Comparison of ENCODE assay signal across 15 cellular contexts in the genomic region with DNA sequence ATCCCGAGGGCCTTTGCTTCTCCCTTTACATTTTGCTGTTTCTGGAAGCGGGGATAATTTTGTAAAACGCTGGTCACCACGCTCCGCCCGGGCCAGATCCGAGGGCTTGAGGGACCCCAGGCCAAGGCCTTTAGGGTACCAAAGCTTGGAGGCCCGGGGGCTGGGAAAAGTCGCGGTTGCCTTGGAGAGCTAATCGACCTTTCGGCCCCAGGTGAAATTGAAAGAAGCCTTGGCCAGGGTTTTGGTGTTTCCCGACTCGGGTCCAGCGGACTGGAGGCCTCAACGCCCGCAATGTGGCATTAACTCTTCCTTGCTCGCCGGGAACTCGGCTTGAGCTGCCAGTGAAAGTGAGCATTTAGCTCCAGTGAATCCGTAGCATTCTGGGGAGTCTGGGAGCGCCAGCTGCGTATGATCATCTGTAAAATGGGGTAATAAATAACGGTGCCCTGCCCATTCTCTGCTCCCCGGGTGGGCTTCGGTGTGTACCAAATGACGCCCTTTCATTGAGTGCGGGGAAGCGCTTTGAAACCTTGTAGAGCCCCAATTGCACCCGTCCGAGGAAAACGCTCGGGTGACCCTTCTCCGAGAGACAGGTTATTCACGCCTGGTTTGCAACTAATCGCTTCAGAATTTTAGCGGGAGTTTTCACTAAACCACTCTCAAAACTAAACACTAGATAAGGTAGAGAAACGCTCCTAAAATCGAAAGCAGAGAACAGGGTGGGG. TPM values are rescaled to one million over a fixed set of nuclear protein-coding genes. Genes with fewer than 3 reads are reported as not detected.
DNase-seq lines count a peak whose midpoint lies in the region; ATAC-seq, FAIRE-seq and TF ChIP-seq lines count a peak whose summit lies in the region.
"Had no signal": no experiment of that assay in that cellular context is flagged by ENCODE, and none has a peak within 500 bp of the region (broad histone marks: within the 10 kb centered on the region; RNA-seq: fewer than 3 reads in every experiment).

No MANE protein-coding gene starts in this region.

- no peak overlapping the region for H3K23ac ChIP-seq in neuronal stem cell (ENCODE audit: low read depth, low read length, poor library complexity)

- no peak overlapping the region for H3K27ac Mint-ChIP-seq in CD8-positive, alpha-beta T cell
- H3K27ac Mint-ChIP-seq in brain = no peak overlapping the region

- H3K4me1 Mint-ChIP-seq in CD8-positive, alpha-beta T cell (ENCODE audit: low read depth) = peaks cover 35% of the 10 kb centered on the region
- H3K4me1 Mint-ChIP-seq in brain = peaks cover 50% of the 10 kb centered on the region

- no peak overlapping the region for H4K91ac ChIP-seq in neuronal stem cell (ENCODE audit: low read depth, low read length, poor library complexity)

- peaks cover 73% of the 10 kb centered on the region for H3K27me3 Mint-ChIP-seq in CD8-positive, alpha-beta T cell (ENCODE audit: low read depth)
- H3K27me3 Mint-ChIP-seq in brain = peaks cover 99% of the 10 kb centered on the region

- no peak for ATAC-seq in CD8-positive, alpha-beta T cell
- no peak for ATAC-seq in GM21390 (IDR thresholded peaks at IDR 0.05; ENCODE audit: unreplicated experiment)

- no peak for DNase-seq in CD8-positive, alpha-beta T cell
- peak; percentile 11 for DNase-seq in GM20000 (ENCODE audit: low spot score)
- DNase-seq in neuronal stem cell (ENCODE audit: low spot score) = no peak
- no peak for DNase-seq in substantia nigra (lab: John Stamatoyannopoulos, UW)
- DNase-seq in urothelium cell line (ENCODE audit: low spot score) = no peak
- DNase-seq: aorta, dorsolateral prefrontal cortex, NCI-H1417 treated with DMSO at 0.1 percent for 48 hours, NCI-H526 had no signal

- H3K4me3 ChIP-seq in CD8-positive, alpha-beta T cell (ENCODE audit: low read depth, low read length) = peak overlapping the region; percentile 20
- H3K4me3 ChIP-seq in neuronal stem cell (ENCODE audit: low read length in 2 of 2) = no peak overlapping the region

- no peak overlapping the region for H3K14ac ChIP-seq in neuronal stem cell (ENCODE audit: low read length)

- H3K4me2 ChIP-seq in neuronal stem cell (ENCODE audit: insufficient read depth, low read length, poor library complexity, severe bottlenecking) = no peak overlapping the region

- no peak overlapping the region for H2BK5ac ChIP-seq in neuronal stem cell (ENCODE audit: low read length)

- H2BK15ac ChIP-seq in neuronal stem cell (ENCODE audit: low read length) = no peak overlapping the region

- H3K4ac ChIP-seq in neuronal stem cell (ENCODE audit: low read length) = no peak overlapping the region

- no peak overlapping the region for H3K27ac ChIP-seq in CD8-positive, alpha-beta T cell (ENCODE audit: low read depth, low read length)
- H3K27ac ChIP-seq in neuronal stem cell (replicated peaks; ENCODE audit: low read length) (no peak overlapping the region), substantia nigra (ENCODE audit: low read depth, low read length, poor library complexity, severe bottlenecking) (no peak overlapping the region)
- H3K27ac ChIP-seq: dorsolateral prefrontal cortex had no signal

- no peaks in the 10 kb centered on the region for H3K9me3 ChIP-seq in CD8-positive, alpha-beta T cell (ENCODE audit: low read length)
- H3K9me3 ChIP-seq in neuronal stem cell (replicated peaks in 1 of 2; ENCODE audit: control insufficient read depth in 2 of 2, insufficient read depth in 1 of 2, low read depth in 1 of 2, low read length in 2 of 2) = peaks cover 11 to 53% of the 10 kb centered on the region in 2 donors

- WGBS in neuronal stem cell (ENCODE audit: extremely low coverage in 2 of 2, insufficient read length in 2 of 2, insufficient replicate concordance in 1 of 2), 2 donors = no CpG with 5 or more reads among the region's 39 CpGs

- peaks cover 2% of the 10 kb centered on the region for H3K79me1 ChIP-seq in neuronal stem cell (ENCODE audit: low read depth, low read length)

- CTCF ChIA-PET in CD8-positive, alpha-beta T cell (lab: Charles Lee) = no interaction called here

- POLR2A ChIA-PET in CD8-positive, alpha-beta T cell (lab: Charles Lee) = interaction anchor here (1.4 kb wide), 1 partner anchor 9 kb away, joined by 6 read pairs; no protein-coding TSS in a partner anchor

- H3K9me3 Mint-ChIP-seq in CD8-positive, alpha-beta T cell = peaks cover 8% of the 10 kb centered on the region
- peaks cover 0 to 34% (median 3%) of the 10 kb centered on the region in 5 experiments for H3K9me3 Mint-ChIP-seq in brain

- no peak overlapping the region for H4K8ac ChIP-seq in neuronal stem cell (ENCODE audit: low read depth, low read length)

- no peak overlapping the region for H2AFZ ChIP-seq in neuronal stem cell (ENCODE audit: low read length)

- TF ChIP-seq CTCF in CD8-positive, alpha-beta T cell (IDR thresholded peaks at IDR 0.05) = no peak
- TF ChIP-seq CTCF in GM20000 (IDR thresholded peaks at IDR 0.05; ENCODE audit: extremely low read depth, missing control alignments) = no peak
- no peak for TF ChIP-seq CTCF in brain (conservative IDR thresholded peaks at IDR 0.05)

- no peaks in the 10 kb centered on the region for H3K36me3 Mint-ChIP-seq in CD8-positive, alpha-beta T cell
- H3K36me3 Mint-ChIP-seq in brain = no peaks in the 10 kb centered on the region

- H2AK5ac ChIP-seq in neuronal stem cell (ENCODE audit: low read depth, low read length) = peak overlapping the region; percentile 56

- H3K18ac ChIP-seq in neuronal stem cell (ENCODE audit: low read length) = no peak overlapping the region

- peaks cover 72% of the 10 kb centered on the region for H3K27me3 ChIP-seq in CD8-positive, alpha-beta T cell (ENCODE audit: insufficient read depth, low read length)
- peaks cover 79 to 94% (median 87%) of the 10 kb centered on the region in 3 experiments for H3K27me3 ChIP-seq in neuronal stem cell (ENCODE audit: control insufficient read depth in 3 of 3, insufficient read depth in 3 of 3, low read depth in 1 of 3, low read length in 3 of 3)

- no peak overlapping the region for H2BK12ac ChIP-seq in neuronal stem cell (ENCODE audit: low read length)

- H2BK120ac ChIP-seq in neuronal stem cell (ENCODE audit: low read depth, low read length) = no peak overlapping the region

- H3K4me1 ChIP-seq in CD8-positive, alpha-beta T cell (ENCODE audit: insufficient read depth, low read length) = peaks cover 43% of the 10 kb centered on the region
- peaks cover 0 to 7% of the 10 kb centered on the region in 2 donors for H3K4me1 ChIP-seq in neuronal stem cell (ENCODE audit: control insufficient read depth in 2 of 2, insufficient read depth in 1 of 2, low read depth in 1 of 2, low read length in 2 of 2)

- no peak for FAIRE-seq in urothelium cell line (lab: Jason Lieb, UNC)

- H3K36me3 ChIP-seq in CD8-positive, alpha-beta T cell (ENCODE audit: insufficient read depth, low read length) = no peaks in the 10 kb centered on the region
- H3K36me3 ChIP-seq in neuronal stem cell (replicated peaks in 1 of 2; ENCODE audit: control insufficient read depth in 2 of 2, insufficient read depth in 2 of 2, low read length in 2 of 2) = peaks cover 0 to 18% of the 10 kb centered on the region in 2 donors

- H3K9ac ChIP-seq in neuronal stem cell (ENCODE audit: low read depth, low read length, poor library complexity) = no peak overlapping the region

- intact Hi-C loops in CD8-positive, alpha-beta T cell (cut with DNase I, micrococcal nuclease) = loop anchor here in 1 of 2 experiments (5.0 kb wide), 1 partner anchor 58 kb away; a partner anchor contains a TSS

- H3K4me3 Mint-ChIP-seq in CD8-positive, alpha-beta T cell = peak overlapping the region; percentile 22
- H3K4me3 Mint-ChIP-seq in brain = peak overlapping the region in 3 of 5 experiments; percentile 22 to 64 (median 56)

RNA-seq across cellular contexts. Expression of a gene that starts 4.4 kb away (rescaled TPM):
- total RNA-seq in CD8-positive, alpha-beta T cell = not detected
- polyA plus RNA-seq in brain (ENCODE audit: insufficient read depth, low read depth, low replicate concordance) = 0.25 TPM
- polyA plus RNA-seq in neuronal stem cell (2013, experiment 1 of 2) = 0.04 TPM
- polyA plus RNA-seq in neuronal stem cell (2013, experiment 2 of 2) = 0.04 TPM
- total RNA-seq: activated CD8-positive, alpha-beta memory T cell treated with anti-CD3 and anti-CD28 coated beads for 36 hours; dorsolateral prefrontal cortex; mononuclear cell; renal cortical epithelial cell; T-helper 2 cell treated with Interferon-gamma antibody and Interleukin-4, amounts not matched to agents 100 ng/mL and 5 ng/mL, for 36 hours had no signal
- polyA plus RNA-seq: aorta had no signal

RNA-seq across cellular contexts. Expression of a gene that starts 55.7 kb away (rescaled TPM):
- 1 to 10 TPM; 4.2 to 4.6 TPM for total RNA-seq in CD8-positive, alpha-beta T cell
- 19.2 TPM for polyA plus RNA-seq in brain (ENCODE audit: insufficient read depth, low read depth, low replicate concordance)
- 46.0 TPM for polyA plus RNA-seq in neuronal stem cell (2013, experiment 1 of 2)
- polyA plus RNA-seq in neuronal stem cell (2013, experiment 2 of 2) = 47.0 TPM
